8 cellular contexts compared by ENCODE assay signal in the genomic region with DNA sequence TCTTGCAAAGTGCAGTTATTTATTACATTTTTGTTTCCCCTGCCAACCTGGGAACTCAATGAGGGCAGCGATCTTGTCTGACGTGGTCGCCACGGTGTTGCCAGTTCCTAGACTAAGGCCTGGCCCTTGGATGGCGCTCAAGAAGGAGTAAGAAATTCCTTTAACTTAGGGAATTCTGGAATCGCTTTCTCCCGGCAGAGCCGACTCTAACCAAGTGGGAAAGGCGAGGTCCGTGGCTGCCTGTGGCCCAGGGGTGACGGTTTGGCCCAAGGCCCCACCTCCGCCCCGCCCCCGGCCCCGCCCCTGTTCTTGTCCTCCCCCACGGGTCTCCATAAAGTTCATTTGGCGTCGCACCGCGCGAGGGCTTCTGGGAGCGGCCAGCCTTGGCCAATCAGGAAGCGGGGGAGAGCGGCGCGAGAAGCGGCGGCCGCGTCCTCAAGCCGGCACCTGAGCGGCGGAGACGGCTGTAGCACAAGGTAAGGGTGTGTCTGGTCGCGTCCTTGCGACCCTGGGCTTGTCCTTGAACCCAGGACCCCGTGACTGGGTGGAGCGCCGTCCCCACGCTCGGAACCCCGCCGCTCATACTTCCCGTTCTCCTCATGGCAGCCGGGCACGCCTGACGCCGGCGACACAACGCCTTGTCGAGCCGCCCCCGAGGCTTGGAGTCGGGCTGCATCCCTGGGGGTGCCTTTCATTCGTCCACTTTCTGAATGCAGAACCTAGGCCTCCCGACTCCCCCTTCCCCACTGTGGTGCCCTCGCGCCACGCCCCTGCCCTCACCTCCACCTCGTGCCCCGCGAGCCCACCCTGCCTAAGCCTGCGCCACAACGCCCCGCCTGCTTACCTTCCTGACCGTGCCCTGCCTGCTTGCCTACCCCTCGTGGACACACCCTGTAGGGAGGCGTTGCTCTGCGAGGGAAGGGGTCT. TPM values are rescaled to one million over a fixed set of nuclear protein-coding genes. Genes with fewer than 3 reads are reported as not detected.
DNase-seq lines count a peak whose midpoint lies in the region; ATAC-seq and TF ChIP-seq lines count a peak whose summit lies in the region.

A gene (plus strand): TSS at position 394 of the 927 bp plus-strand sequence. CDS start 18,119 bp downstream, outside the sequence.

- TF ChIP-seq POLR2A in uterus (IDR thresholded peaks at IDR 0.05): peak; percentile 34 to 61

- intact Hi-C loops in right cardiac atrium (cut with DNase I) (no loop called here), uterus (cut with DNase I; ENCODE audit: low total_unique reads) (no loop called here)

- peak within 1 kb of the TSS; percentile 86 for H3K4me3 ChIP-seq in right cardiac atrium (ENCODE audit: low read length)
- peak within 1 kb of the TSS; percentile 86 to 92 for H3K4me3 ChIP-seq in uterus

- H3K4me1 ChIP-seq in right cardiac atrium (ENCODE audit: control insufficient read depth, insufficient read depth, low read length): peaks cover 8% of the 10 kb centered on the region
- H3K4me1 ChIP-seq in uterus: peaks cover 0 to 7% of the 10 kb centered on the region in 2 donors

- WGBS in right cardiac atrium: under 1% methylated on average over 70 of the region's 70 CpGs

- H3K36me3 ChIP-seq in uterus: no peaks in the 10 kb centered on the region

- ATAC-seq in GM18498 (IDR thresholded peaks at IDR 0.05; ENCODE audit: unreplicated experiment) (peak; percentile 85), HG02938 (IDR thresholded peaks at IDR 0.05; ENCODE audit: unreplicated experiment) (peak; percentile 79), right cardiac atrium (peak; percentile 97 to 98)

- DNase-seq in NCI-H187 treated with DMSO at 0.1 percent for 48 hours (lab: John Stamatoyannopoulos, UW) (peak; percentile 20), T-helper 2 cell (peak; percentile 79 to 95 (median 83)), anterior cingulate cortex (lab: John Stamatoyannopoulos, UW) (peak; percentile 49 to 95 (median 87)), right cardiac atrium (peak; percentile 94 to 98 (median 97)), putamen (ENCODE audit: low spot score) (peak; percentile 93), uterus (peak; percentile 89 to 91)

- TF ChIP-seq CTCF in uterus (IDR thresholded peaks at IDR 0.05): peak in 1 of 4 experiments; percentile 17

- no peaks in the 10 kb centered on the region for H3K9me3 ChIP-seq in right cardiac atrium (ENCODE audit: control insufficient read depth, low read length)
- H3K9me3 ChIP-seq in uterus: no peaks in the 10 kb centered on the region

- H3K27ac ChIP-seq in right cardiac atrium (ENCODE audit: low read length) (peak within 1 kb of the TSS; percentile 97), uterus (peak within 1 kb of the TSS; percentile 79 to 89)

- H3K27me3 ChIP-seq in right cardiac atrium (ENCODE audit: control insufficient read depth, insufficient read depth) (no peaks in the 10 kb centered on the region), uterus (no peaks in the 10 kb centered on the region)

RNA-seq across cellular contexts. Expression of the gene that starts here (rescaled TPM):
- total RNA-seq in right cardiac atrium (10 to 100 TPM; 26.7 to 36.0 (median 30.4) TPM), uterus (10 to 100 TPM; 17.6 to 71.0 (median 34.5) TPM)
- polyA plus RNA-seq in right cardiac atrium: 18.9 TPM

Comparison
In these comparisons a context has a peak if more than half of its experiments do, and no peak if none do; other contexts are left out.
1. Peak in every context shown above with its lines: DNase-seq, ATAC-seq, H3K4me3 ChIP-seq and H3K27ac ChIP-seq.
2. DNase-seq: peak in every context shown above with its lines; median percentile 97 in right cardiac atrium; 93 in putamen; 90 in uterus; 87 in anterior cingulate cortex; 83 in T-helper 2 cell; 20 in NCI-H187 treated with DMSO at 0.1 percent for 48 hours.